8 cellular contexts compared by ENCODE assay signal in genomic region chr11:100876826-100877545, GRCh38.
DNase-seq lines count a peak whose midpoint lies in the region; ATAC-seq and TF ChIP-seq lines count a peak whose summit lies in the region.

No MANE protein-coding gene starts in this region.

- ATAC-seq in GM18858 (IDR thresholded peaks at IDR 0.05; ENCODE audit: unreplicated experiment) (peak; percentile 93), HG03060 (IDR thresholded peaks at IDR 0.05; ENCODE audit: low read depth, unreplicated experiment) (peak; percentile 95), body of pancreas (peak; percentile 64), mucosa of descending colon (peak; percentile 23), GM19467 (IDR thresholded peaks at IDR 0.05; ENCODE audit: unreplicated experiment) (no peak)

- TF ChIP-seq CTCF in body of pancreas (IDR thresholded peaks at IDR 0.05) (no peak), mucosa of descending colon (IDR thresholded peaks at IDR 0.05) (no peak)

- no peak overlapping the region for H3K27ac Mint-ChIP-seq in activated T-helper 2 cell treated with anti-CD3 and anti-CD28 coated beads, Interferon-gamma antibody, Interleukin-2, Interleukin-4, amounts not matched to agents 10 μg/mL and 5 μg/mL and 100 μg/mL, durations not matched to agents 14 hours and 24 hours and 36 hours

- H3K9me3 ChIP-seq in body of pancreas (no peaks in the 10 kb centered on the region), mucosa of descending colon (no peaks in the 10 kb centered on the region)

- H3K9me3 Mint-ChIP-seq in activated T-helper 2 cell treated with anti-CD3 and anti-CD28 coated beads, Interferon-gamma antibody, Interleukin-2, Interleukin-4, amounts not matched to agents 10 μg/mL and 5 μg/mL and 100 μg/mL, durations not matched to agents 14 hours and 24 hours and 36 hours = no peaks in the 10 kb centered on the region

- DNase-seq in body of pancreas (no peak), mucosa of descending colon (no peak), caudate nucleus (lab: John Stamatoyannopoulos, UW) (no peak), NCI-H1105 (lab: John Stamatoyannopoulos, UW) (no peak)
- DNase-seq in activated T-helper 2 cell treated with anti-CD3 and anti-CD28 coated beads, Interferon-gamma antibody, Interleukin-2, Interleukin-4, amounts not matched to agents 10 μg/mL and 5 μg/mL and 100 μg/mL, durations not matched to agents 14 hours and 24 hours and 36 hours (ENCODE audit: low spot score) = no peak

- H3K27ac ChIP-seq in body of pancreas (no peak overlapping the region), caudate nucleus (ENCODE audit: low read depth, low read length) (no peak overlapping the region)

- TF ChIP-seq POLR2A in body of pancreas (IDR thresholded peaks at IDR 0.05) = no peak

- no peaks in the 10 kb centered on the region for H3K4me1 Mint-ChIP-seq in activated T-helper 2 cell treated with anti-CD3 and anti-CD28 coated beads, Interferon-gamma antibody, Interleukin-2, Interleukin-4, amounts not matched to agents 10 μg/mL and 5 μg/mL and 100 μg/mL, durations not matched to agents 14 hours and 24 hours and 36 hours (ENCODE audit: low read depth)

- H3K27me3 ChIP-seq in body of pancreas = no peaks in the 10 kb centered on the region

- H3K36me3 Mint-ChIP-seq in activated T-helper 2 cell treated with anti-CD3 and anti-CD28 coated beads, Interferon-gamma antibody, Interleukin-2, Interleukin-4, amounts not matched to agents 10 μg/mL and 5 μg/mL and 100 μg/mL, durations not matched to agents 14 hours and 24 hours and 36 hours (ENCODE audit: low read depth) = no peaks in the 10 kb centered on the region

- H3K36me3 ChIP-seq in body of pancreas (replicated peaks in 1 of 2; ENCODE audit: insufficient read depth in 1 of 2, low read depth in 2 of 2) = no peaks in the 10 kb centered on the region
- no peaks in the 10 kb centered on the region for H3K36me3 ChIP-seq in mucosa of descending colon (ENCODE audit: low read depth)

- no peak overlapping the region for H3K4me3 Mint-ChIP-seq in activated T-helper 2 cell treated with anti-CD3 and anti-CD28 coated beads, Interferon-gamma antibody, Interleukin-2, Interleukin-4, amounts not matched to agents 10 μg/mL and 5 μg/mL and 100 μg/mL, durations not matched to agents 14 hours and 24 hours and 36 hours (ENCODE audit: low read depth)

- no peaks in the 10 kb centered on the region for H3K27me3 Mint-ChIP-seq in activated T-helper 2 cell treated with anti-CD3 and anti-CD28 coated beads, Interferon-gamma antibody, Interleukin-2, Interleukin-4, amounts not matched to agents 10 μg/mL and 5 μg/mL and 100 μg/mL, durations not matched to agents 14 hours and 24 hours and 36 hours (ENCODE audit: low read depth)

- 58 to 60% methylated on average over 3 of the region's 3 CpGs for WGBS in body of pancreas, 2 donors

- H3K4me3 ChIP-seq in body of pancreas = no peak overlapping the region
- H3K4me3 ChIP-seq in mucosa of descending colon = no peak overlapping the region

- intact Hi-C loops in body of pancreas (cut with DNase I) = no loop called here
- intact Hi-C loops in mucosa of descending colon (cut with DNase I, micrococcal nuclease) = no loop called here
- intact Hi-C loops in activated T-helper 2 cell treated with anti-CD3 and anti-CD28 coated beads, Interferon-gamma antibody, Interleukin-2, Interleukin-4, amounts not matched to agents 10 μg/mL and 5 μg/mL and 100 μg/mL, durations not matched to agents 14 hours and 24 hours and 36 hours (cut with micrococcal nuclease) = no loop called here

- H3K4me1 ChIP-seq in body of pancreas (no peaks in the 10 kb centered on the region), mucosa of descending colon (ENCODE audit: low read depth) (no peaks in the 10 kb centered on the region)
